ENCODE assay signal across 9 cellular contexts in genomic region chr4:78566834-78567501, GRCh38. TPM values are rescaled to one million over a fixed set of nuclear protein-coding genes. Genes with fewer than 3 reads are reported as not detected.
A peak's percentile ranks its signal among the peaks of the same experiment; 100 is the strongest.
DNase-seq lines count a peak whose midpoint lies in the region; ATAC-seq and TF ChIP-seq lines count a peak whose summit lies in the region.
"Had no signal": no experiment of that assay in that cellular context is flagged by ENCODE, and none has a peak within 500 bp of the region (broad histone marks: within the 10 kb centered on the region; RNA-seq: fewer than 3 reads in every experiment).

No MANE protein-coding gene starts in this region.

- H3K4me1 ChIP-seq in right atrium auricular region, result peaks cover 0 to 36% of the 10 kb centered on the region in 2 donors
- H3K4me1 ChIP-seq in tibial nerve, result peaks cover 0 to 67% (median 23%) of the 10 kb centered on the region in 4 donors

- H3K9me3 Mint-ChIP-seq in activated T-helper 1 cell treated with anti-CD3 and anti-CD28 coated beads, Interleukin-12 subunit alpha, Interleukin-12 subunit beta, Interleukin-2, Interleukin-4 antibody, amounts not matched to agents 30 ng/mL and 10 ng/mL and 1 ng/mL, durations not matched to agents 14 hours and 24 hours and 36 hours, result no peaks in the 10 kb centered on the region

- H3K36me3 ChIP-seq in right atrium auricular region (no peaks in the 10 kb centered on the region), tibial nerve (no peaks in the 10 kb centered on the region)

- peak; percentile 57 for ATAC-seq in HG03103 (IDR thresholded peaks at IDR 0.05; ENCODE audit: low read depth, unreplicated experiment)

- intact Hi-C loops in cardiac septum (cut with DNase I), result no loop called here
- intact Hi-C loops in activated T-helper 1 cell treated with anti-CD3 and anti-CD28 coated beads, Interleukin-12 subunit alpha, Interleukin-12 subunit beta, Interleukin-2, Interleukin-4 antibody, amounts not matched to agents 30 ng/mL and 10 ng/mL and 1 ng/mL, durations not matched to agents 14 hours and 24 hours and 36 hours (cut with micrococcal nuclease), result no loop called here

- H3K36me3 Mint-ChIP-seq in activated T-helper 1 cell treated with anti-CD3 and anti-CD28 coated beads, Interleukin-12 subunit alpha, Interleukin-12 subunit beta, Interleukin-2, Interleukin-4 antibody, amounts not matched to agents 30 ng/mL and 10 ng/mL and 1 ng/mL, durations not matched to agents 14 hours and 24 hours and 36 hours (ENCODE audit: low read depth), result peaks cover 11% of the 10 kb centered on the region

- peak overlapping the region; percentile 7 for H3K27ac Mint-ChIP-seq in activated T-helper 1 cell treated with anti-CD3 and anti-CD28 coated beads, Interleukin-12 subunit alpha, Interleukin-12 subunit beta, Interleukin-2, Interleukin-4 antibody, amounts not matched to agents 30 ng/mL and 10 ng/mL and 1 ng/mL, durations not matched to agents 14 hours and 24 hours and 36 hours

- peak overlapping the region; percentile 19 to 28 for H3K27ac ChIP-seq in right atrium auricular region
- H3K27ac ChIP-seq in tibial nerve, result peak overlapping the region; percentile 65 to 91 (median 86)

- DNase-seq in right atrium auricular region (ENCODE audit: low spot score), result no peak
- no peak for DNase-seq in cardiac septum (ENCODE audit: low spot score)
- no peak for DNase-seq in activated T-helper 1 cell treated with anti-CD3 and anti-CD28 coated beads, Interleukin-12 subunit alpha, Interleukin-12 subunit beta, Interleukin-2, Interleukin-4 antibody, amounts not matched to agents 30 ng/mL and 10 ng/mL and 1 ng/mL, durations not matched to agents 14 hours and 24 hours and 36 hours (ENCODE audit: low spot score)
- no peak for DNase-seq in tibial nerve (ENCODE audit: low spot score in 2 of 2)
- no peak for DNase-seq in stimulated activated CD4-positive, alpha-beta T cell treated with anti-CD3 and anti-CD28 coated beads, Interleukin-4, amount 100 ng/mL, for 4 hours
- DNase-seq in NCI-H1417 treated with DMSO at 0.1 percent for 48 hours (lab: John Stamatoyannopoulos, UW), result no peak
- DNase-seq in activated CD4-positive, alpha-beta T cell treated with anti-CD3 and anti-CD28 coated beads for 4 hours, result no peak
- DNase-seq: ACHN had no signal

- no peak overlapping the region for H3K4me3 Mint-ChIP-seq in activated T-helper 1 cell treated with anti-CD3 and anti-CD28 coated beads, Interleukin-12 subunit alpha, Interleukin-12 subunit beta, Interleukin-2, Interleukin-4 antibody, amounts not matched to agents 30 ng/mL and 10 ng/mL and 1 ng/mL, durations not matched to agents 14 hours and 24 hours and 36 hours

- H3K9me3 ChIP-seq in right atrium auricular region (no peaks in the 10 kb centered on the region), tibial nerve (no peaks in the 10 kb centered on the region)

- H3K4me3 ChIP-seq in right atrium auricular region (no peak overlapping the region), tibial nerve (no peak overlapping the region)

- WGBS in tibial nerve, 2 donors, result 48 to 58% methylated on average over 8 of the region's 8 CpGs

- H3K27me3 ChIP-seq in right atrium auricular region, result no peaks in the 10 kb centered on the region
- H3K27me3 ChIP-seq in tibial nerve, result no peaks in the 10 kb centered on the region

- peak; percentile 25 to 75 for TF ChIP-seq EP300 in tibial nerve (IDR thresholded peaks at IDR 0.05)

- TF ChIP-seq CTCF in right atrium auricular region (IDR thresholded peaks at IDR 0.05), result no peak
- TF ChIP-seq CTCF in tibial nerve (IDR thresholded peaks at IDR 0.05), result no peak

- peaks cover 29% of the 10 kb centered on the region for H3K4me1 Mint-ChIP-seq in activated T-helper 1 cell treated with anti-CD3 and anti-CD28 coated beads, Interleukin-12 subunit alpha, Interleukin-12 subunit beta, Interleukin-2, Interleukin-4 antibody, amounts not matched to agents 30 ng/mL and 10 ng/mL and 1 ng/mL, durations not matched to agents 14 hours and 24 hours and 36 hours (ENCODE audit: low read depth)

- no peak for TF ChIP-seq POLR2A in tibial nerve (IDR thresholded peaks at IDR 0.05)

- H3K27me3 Mint-ChIP-seq in activated T-helper 1 cell treated with anti-CD3 and anti-CD28 coated beads, Interleukin-12 subunit alpha, Interleukin-12 subunit beta, Interleukin-2, Interleukin-4 antibody, amounts not matched to agents 30 ng/mL and 10 ng/mL and 1 ng/mL, durations not matched to agents 14 hours and 24 hours and 36 hours (ENCODE audit: insufficient read depth), result peaks cover 3% of the 10 kb centered on the region

RNA-seq across cellular contexts. Expression of gene ANXA3, which starts 15.4 kb away (rescaled TPM):
- total RNA-seq in right atrium auricular region (10 to 100 TPM; 39.4 to 54.0 TPM), cardiac septum (12.3 TPM), tibial nerve (100 to 1,000 TPM in 2 of 4 donors, 10 to 100 TPM in 2; 29.7 to 170 (median 95.7) TPM)
- total RNA-seq in activated T-helper 1 cell treated with anti-CD3 and anti-CD28 coated beads, Interleukin-12 subunit alpha, Interleukin-12 subunit beta, Interleukin-2, Interleukin-4 antibody, amounts not matched to agents 30 ng/mL and 10 ng/mL and 1 ng/mL, durations not matched to agents 14 hours and 24 hours and 36 hours, result 8.1 and 9.2 TPM in 2 replicates
